1 cellular context compared by ENCODE assay signal in genomic region chr2:102224824-102225739, GRCh38.
TF ChIP-seq lines count a peak whose summit lies in the region.

No MANE protein-coding gene starts in this region.

TF ChIP-seq in GM12878, 131 proteins besides CTCF, POLR2A, EP300 and RAD21 (continued from another document):
- TF ChIP-seq KAT2A (conservative IDR thresholded peaks at IDR 0.05; ENCODE audit: control insufficient read depth, low read depth, low read length) (no peak), WRNIP1 (IDR thresholded peaks at IDR 0.05; ENCODE audit: borderline replicate concordance, low read depth, low read length) (no peak), SRF (IDR thresholded peaks at IDR 0.05; ENCODE audit: low read depth in 2 of 2, low read length in 2 of 2) (no peak)
